ENCODE assay signal across 1 cellular context in genomic region chr5:163612358-163613149, GRCh38.
TF ChIP-seq lines count a peak whose summit lies in the region.

No MANE protein-coding gene starts in this region.

TF ChIP-seq in IMR-90, 13 proteins besides CTCF, POLR2A, EP300 and RAD21 (continued from another document):
- TF ChIP-seq, protein P1, sequence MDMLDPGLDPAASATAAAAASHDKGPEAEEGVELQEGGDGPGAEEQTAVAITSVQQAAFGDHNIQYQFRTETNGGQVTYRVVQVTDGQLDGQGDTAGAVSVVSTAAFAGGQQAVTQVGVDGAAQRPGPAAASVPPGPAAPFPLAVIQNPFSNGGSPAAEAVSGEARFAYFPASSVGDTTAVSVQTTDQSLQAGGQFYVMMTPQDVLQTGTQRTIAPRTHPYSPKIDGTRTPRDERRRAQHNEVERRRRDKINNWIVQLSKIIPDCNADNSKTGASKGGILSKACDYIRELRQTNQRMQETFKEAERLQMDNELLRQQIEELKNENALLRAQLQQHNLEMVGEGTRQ (IDR thresholded peaks at IDR 0.05; ENCODE audit: low read depth, low read length) = no peak
- TF ChIP-seq ELK1 (IDR thresholded peaks at IDR 0.05; ENCODE audit: borderline replicate concordance, low read depth, low read length) = no peak
- no peak for TF ChIP-seq RCOR1 (IDR thresholded peaks at IDR 0.05; ENCODE audit: insufficient replicate concordance, low read length)
- no peak for TF ChIP-seq CHD1 (IDR thresholded peaks at IDR 0.05; ENCODE audit: low read depth, low read length)
- TF ChIP-seq NFE2L2 (IDR thresholded peaks at IDR 0.05; ENCODE audit: low read depth, low read length) = no peak
- no peak for TF ChIP-seq SMC3 (IDR thresholded peaks at IDR 0.05; ENCODE audit: low read depth, low read length)
- TF ChIP-seq MAZ (IDR thresholded peaks at IDR 0.05; ENCODE audit: borderline replicate concordance, low read depth, low read length) = no peak
